ENCODE assay signal across 19 cellular contexts in the genomic region with DNA sequence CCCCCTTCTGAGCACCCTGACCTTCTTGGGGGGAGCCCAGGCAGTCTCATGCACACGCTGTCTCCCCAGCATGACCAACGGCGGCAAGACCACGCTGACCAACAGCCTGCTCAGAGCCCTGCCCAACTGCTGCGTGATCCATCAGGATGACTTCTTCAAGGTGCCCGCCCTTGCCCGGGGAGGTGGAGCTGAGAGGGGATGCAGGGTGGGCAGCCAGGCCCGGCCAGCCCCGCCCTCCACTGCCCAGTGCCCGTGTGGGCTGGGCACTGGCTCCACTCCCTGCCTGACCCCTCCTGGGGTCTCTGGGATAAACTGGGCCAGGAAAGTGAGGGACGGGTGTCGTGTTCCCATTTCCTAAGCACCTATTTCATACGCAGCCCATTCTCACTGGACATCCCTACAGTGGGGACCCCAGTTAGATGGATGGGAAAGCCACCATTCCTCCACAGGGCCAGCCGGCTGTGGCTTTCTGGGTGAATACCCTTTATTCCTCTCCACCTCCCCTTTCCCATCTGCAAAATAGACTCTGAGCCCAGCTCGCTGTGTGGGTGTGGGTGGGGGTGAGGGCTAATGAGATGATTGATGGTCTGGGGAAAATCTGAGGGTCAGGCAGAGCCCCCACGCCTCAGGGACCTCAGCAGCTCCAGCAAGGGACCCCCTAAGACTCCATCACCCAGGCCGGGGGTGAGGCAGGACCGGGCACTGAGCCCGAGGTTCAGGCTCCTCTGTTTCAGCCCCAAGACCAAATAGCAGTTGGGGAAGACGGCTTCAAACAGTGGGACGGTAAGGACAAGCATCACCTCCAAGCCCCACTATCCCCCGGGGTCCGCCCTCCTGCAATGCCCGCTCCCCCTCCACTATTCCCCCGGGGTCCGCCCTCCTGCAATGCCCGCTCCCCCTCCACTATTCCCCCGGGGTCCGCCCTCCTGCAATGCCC. TPM values are rescaled to one million over a fixed set of nuclear protein-coding genes. Genes with fewer than 3 reads are reported as not detected.
DNase-seq lines count a peak whose midpoint lies in the region; ATAC-seq and TF ChIP-seq lines count a peak whose summit lies in the region.
"Had no signal": no experiment of that assay in that cellular context is flagged by ENCODE, and none has a peak within 500 bp of the region (broad histone marks: within the 10 kb centered on the region; RNA-seq: fewer than 3 reads in every experiment).

No MANE protein-coding gene starts in this region.

- intact Hi-C loops in Panc1 (cut with micrococcal nuclease; ENCODE audit: unreplicated experiment) (no loop called here), left ventricle myocardium superior (cut with micrococcal nuclease) (no loop called here), gastrocnemius medialis (cut with DNase I; ENCODE audit: low total_unique reads) (no loop called here)

- H3K27ac ChIP-seq in Panc1 (ENCODE audit: low read length) (no peak overlapping the region), gastrocnemius medialis (peak overlapping the region; percentile 58 to 92 (median 87))
- H3K27ac ChIP-seq: C4-2B had no signal

- POLR2A ChIA-PET in Panc1 (lab: Charles Lee): no interaction called here

- H3K9me3 ChIP-seq in Panc1 (ENCODE audit: control insufficient read depth, insufficient read depth, low read depth, low read length): no peaks in the 10 kb centered on the region
- H3K9me3 ChIP-seq in gastrocnemius medialis: no peaks in the 10 kb centered on the region
- H3K9me3 ChIP-seq: BE2C, HAP-1 had no signal

- no peak for TF ChIP-seq POLR2A in gastrocnemius medialis (IDR thresholded peaks at IDR 0.05)

- DNase-seq in D341Med (ENCODE audit: low spot score) (peak; percentile 31), Panc1 (ENCODE audit: low read depth, low spot score) (no peak), left ventricle myocardium superior (no peak), gastrocnemius medialis (no peak)
- DNase-seq: BE2C; CD4-positive, alpha-beta memory T cell; COR-L47; DND-41; GDM1; HFFc6 had no signal

- H3K4me3 ChIP-seq in Panc1 (ENCODE audit: low read depth in 2 of 2, low read length in 2 of 2) (no peak overlapping the region), gastrocnemius medialis (no peak overlapping the region)
- H3K4me3 ChIP-seq: GM23338, HAP-1, K562 had no signal

- peak; percentile 56 for ATAC-seq in Panc1
- peak; percentile 0 for ATAC-seq in left ventricle myocardium superior
- no peak for ATAC-seq in gastrocnemius medialis
- ATAC-seq in GM18861 (IDR thresholded peaks at IDR 0.05; ENCODE audit: unreplicated experiment): no peak
- ATAC-seq in HG03342 (IDR thresholded peaks at IDR 0.05; ENCODE audit: unreplicated experiment): no peak
- no peak for ATAC-seq in GM21825 (IDR thresholded peaks at IDR 0.05; ENCODE audit: unreplicated experiment)
- ATAC-seq in GM19467 (IDR thresholded peaks at IDR 0.05; ENCODE audit: unreplicated experiment): no peak
- ATAC-seq: GM23338, K562 had no signal

- no TSS peak for BruUV-seq in Panc1 (replicated peaks; lab: Mats Ljungman, UMichigan)

- H3K36me3 ChIP-seq in Panc1 (ENCODE audit: control insufficient read depth, insufficient read depth, low read length) (no peaks in the 10 kb centered on the region), gastrocnemius medialis (no peaks in the 10 kb centered on the region)
- H3K36me3 ChIP-seq: BE2C, HAP-1 had no signal

- CTCF ChIA-PET in Panc1 (lab: Charles Lee): no interaction called here

- in situ Hi-C loops in Panc1 (cut with HindIII; ENCODE audit: low pct_unique_long_range_greater_than_20kb, low sequenced_read_pairs): no loop called here
- in situ Hi-C loops in gastrocnemius medialis (cut with MboI; ENCODE audit: low sequenced_read_pairs in 4 of 4): no loop called here

- no peaks in the 10 kb centered on the region for H3K27me3 ChIP-seq in Panc1 (ENCODE audit: control insufficient read depth, insufficient read depth, low read length)
- H3K27me3 ChIP-seq in gastrocnemius medialis: no peaks in the 10 kb centered on the region

- H3K4me1 ChIP-seq in Panc1 (ENCODE audit: control insufficient read depth, insufficient read depth, low read length) (no peaks in the 10 kb centered on the region), gastrocnemius medialis (peaks cover 0 to 11% of the 10 kb centered on the region in 2 donors)
- H3K4me1 ChIP-seq: BE2C, HAP-1 had no signal

- TF ChIP-seq CTCF in Panc1 (IDR thresholded peaks at IDR 0.05) (no peak), gastrocnemius medialis (IDR thresholded peaks at IDR 0.05 in 4 of 5, conservative IDR thresholded peaks at IDR 0.05 in 1 of 5) (no peak)

RNA-seq across cellular contexts. Expression of gene NMRK2, which starts 3.9 kb away (rescaled TPM):
- total RNA-seq in Panc1 (2021; ENCODE audit: unreplicated experiment): 0.21 TPM
- polyA plus RNA-seq in Panc1 (2012; ENCODE audit: insufficient read length): not detected
- total RNA-seq in left ventricle myocardium superior: 1,046 TPM
- 100 to 1,000 TPM in 2 of 4 donors, 10 to 100 TPM in 2; 46.3 to 168 (median 106) TPM for total RNA-seq in gastrocnemius medialis
- total RNA-seq: CD4-positive, alpha-beta memory T cell; HFFc6; K562 had no signal
- polyA plus RNA-seq: AG04450; CD4-positive, alpha-beta memory T cell; K562 had no signal

RNA-seq across cellular contexts. Expression of gene DAPK3, which starts 34.1 kb away (rescaled TPM):
- 66.6 TPM for total RNA-seq in Panc1 (2021; ENCODE audit: unreplicated experiment)
- polyA plus RNA-seq in Panc1 (2012; ENCODE audit: insufficient read length): 79.9 TPM
- 68.5 TPM for total RNA-seq in left ventricle myocardium superior
- total RNA-seq in gastrocnemius medialis: 100 to 1,000 TPM in 3 of 4 donors, 10 to 100 TPM in 1; 61.3 to 135 (median 115) TPM

RNA-seq across cellular contexts. Expression of gene EEF2, which starts 48.5 kb away (rescaled TPM):
- total RNA-seq in Panc1 (2021; ENCODE audit: unreplicated experiment) (1,391 TPM), left ventricle myocardium superior (2,417 TPM), gastrocnemius medialis (1,000 to 10,000 TPM; 1,701 to 2,714 (median 2,440) TPM)
- polyA plus RNA-seq in Panc1 (2012; ENCODE audit: insufficient read length): 1,601 TPM

RNA-seq across cellular contexts. Expression of gene ATCAY, which starts 56.3 kb away (rescaled TPM):
- total RNA-seq in Panc1 (2021; ENCODE audit: unreplicated experiment) (0.15 TPM), left ventricle myocardium superior (not detected), gastrocnemius medialis (not detected)
- 0.11 TPM for polyA plus RNA-seq in Panc1 (2012; ENCODE audit: insufficient read length)
- total RNA-seq: CD4-positive, alpha-beta memory T cell; HFFc6; K562 had no signal
- polyA plus RNA-seq: CD4-positive, alpha-beta memory T cell; K562 had no signal

Comparison
In these comparisons a context has a peak if more than half of its experiments do, and no peak if none do; other contexts are left out.
1. ATAC-seq: peak in Panc1 (single experiment) and left ventricle myocardium superior (single experiment); none in gastrocnemius medialis (0 of 2), GM18861 (single experiment), HG03342 (single experiment), GM21825 (single experiment) and GM19467 (single experiment).
2. RNA of gene NMRK2, which starts 3.9 kb away (total RNA-seq): 1,046 TPM in left ventricle myocardium superior (single experiment) and 46.3 to 168 TPM in gastrocnemius medialis; 0.21 TPM in Panc1 (single experiment); every median in the first group is over 10 times any median in the second.